Comparison of ENCODE assay signal across 20 cellular contexts in genomic region chr13:84821261-84821660, GRCh38.
DNase-seq lines count a peak whose midpoint lies in the region; ATAC-seq and TF ChIP-seq lines count a peak whose summit lies in the region.
"Had no signal": no experiment of that assay in that cellular context is flagged by ENCODE, and none has a peak within 500 bp of the region (broad histone marks: within the 10 kb centered on the region; RNA-seq: fewer than 3 reads in every experiment).

No MANE protein-coding gene starts in this region.

- no peaks in the 10 kb centered on the region for H3K36me3 ChIP-seq in SJCRH30
- H3K36me3 ChIP-seq: suprapubic skin, vagina had no signal

- H3K27me3 ChIP-seq in SJCRH30: no peaks in the 10 kb centered on the region
- H3K27me3 ChIP-seq: suprapubic skin, vagina had no signal

- H3K9me3 Mint-ChIP-seq in HFFc6 (peaks cover 10% of the 10 kb centered on the region), mesothelial cell of epicardium (peaks cover 12% of the 10 kb centered on the region), type B pancreatic cell (peaks cover 4% of the 10 kb centered on the region)
- H3K9me3 Mint-ChIP-seq: activated naive CD8-positive, alpha-beta T cell treated with anti-CD3 and anti-CD28 coated beads for 36 hours had no signal

- H3K4me1 Mint-ChIP-seq in HFFc6 (ENCODE audit: low read depth) (peaks cover 68% of the 10 kb centered on the region), mesothelial cell of epicardium (peaks cover 32% of the 10 kb centered on the region), type B pancreatic cell (ENCODE audit: unreplicated experiment) (peaks cover 19% of the 10 kb centered on the region)
- H3K4me1 Mint-ChIP-seq: activated B cell treated with CpG ODN at 0.5 μM for 24 hours; activated naive CD8-positive, alpha-beta T cell treated with anti-CD3 and anti-CD28 coated beads for 36 hours; stimulated activated memory B cell treated with anti-CD40 and anti-IgM and Interleukin-4, amounts not matched to agents 10 μg/mL and 1 μg/mL and 100 μg/mL, for 72 hours had no signal

- no peaks in the 10 kb centered on the region for H3K27me3 Mint-ChIP-seq in HFFc6 (ENCODE audit: insufficient read depth)
- H3K27me3 Mint-ChIP-seq in mesothelial cell of epicardium (ENCODE audit: low read depth): no peaks in the 10 kb centered on the region
- H3K27me3 Mint-ChIP-seq in type B pancreatic cell: no peaks in the 10 kb centered on the region
- H3K27me3 Mint-ChIP-seq: activated B cell treated with CpG ODN at 0.5 μM for 24 hours; activated naive CD8-positive, alpha-beta T cell treated with anti-CD3 and anti-CD28 coated beads for 36 hours; stimulated activated memory B cell treated with anti-CD40 and anti-IgM and Interleukin-4, amounts not matched to agents 10 μg/mL and 1 μg/mL and 100 μg/mL, for 72 hours had no signal

- DNase-seq in DMS 273 (lab: John Stamatoyannopoulos, UW; ENCODE audit: unreplicated experiment) (peak; percentile 64), HFFc6 (peak; percentile 16), SJCRH30 (peak; percentile 39 to 71), mesothelial cell of epicardium (ENCODE audit: low spot score in 2 of 2, unreplicated experiment in 2 of 2) (no peak), type B pancreatic cell (ENCODE audit: extremely low spot score, unreplicated experiment) (no peak), NCI-H2029 (lab: John Stamatoyannopoulos, UW) (no peak)
- DNase-seq: activated B cell treated with CpG ODN at 0.5 μM for 24 hours; activated CD4-positive, alpha-beta T cell treated with anti-CD3 and anti-CD28 coated beads, Interleukin-2, amount 50 U/mL, for 48 hours; activated CD8-positive, alpha-beta memory T cell treated with anti-CD3 and anti-CD28 coated beads, Interleukin-2, amount 50 U/mL, for 48 hours; activated naive CD8-positive, alpha-beta T cell treated with anti-CD3 and anti-CD28 coated beads for 36 hours; DMS79 treated with DMSO at 0.1 percent for 48 hours; mucosa of descending colon; NCI-H1694; small intestine; T-helper 9 cell had no signal

- H3K4me3 Mint-ChIP-seq in HFFc6 (peak overlapping the region; percentile 88), mesothelial cell of epicardium (no peak overlapping the region), type B pancreatic cell (no peak overlapping the region)
- H3K4me3 Mint-ChIP-seq: activated B cell treated with CpG ODN at 0.5 μM for 24 hours; activated naive CD8-positive, alpha-beta T cell treated with anti-CD3 and anti-CD28 coated beads for 36 hours; stimulated activated memory B cell treated with anti-CD40 and anti-IgM and Interleukin-4, amounts not matched to agents 10 μg/mL and 1 μg/mL and 100 μg/mL, for 72 hours had no signal

- peaks cover 28% of the 10 kb centered on the region for H3K36me3 Mint-ChIP-seq in HFFc6 (ENCODE audit: low read depth)
- no peaks in the 10 kb centered on the region for H3K36me3 Mint-ChIP-seq in mesothelial cell of epicardium
- no peaks in the 10 kb centered on the region for H3K36me3 Mint-ChIP-seq in type B pancreatic cell
- H3K36me3 Mint-ChIP-seq: activated naive CD8-positive, alpha-beta T cell treated with anti-CD3 and anti-CD28 coated beads for 36 hours; stimulated activated memory B cell treated with anti-CD40 and anti-IgM and Interleukin-4, amounts not matched to agents 10 μg/mL and 1 μg/mL and 100 μg/mL, for 72 hours had no signal

- H3K27ac ChIP-seq in SJCRH30: no peak overlapping the region
- H3K27ac ChIP-seq: suprapubic skin, vagina had no signal

- H3K4me3 ChIP-seq in SJCRH30: no peak overlapping the region
- H3K4me3 ChIP-seq: mucosa of descending colon, suprapubic skin, vagina had no signal

- peaks cover 12% of the 10 kb centered on the region for H3K4me1 ChIP-seq in SJCRH30
- H3K4me1 ChIP-seq: suprapubic skin, vagina had no signal

- no peaks in the 10 kb centered on the region for H3K9me3 ChIP-seq in SJCRH30 (replicated peaks)
- H3K9me3 ChIP-seq: mucosa of descending colon, vagina had no signal

- H3K27ac Mint-ChIP-seq in HFFc6 (peak overlapping the region; percentile 66), mesothelial cell of epicardium (peak overlapping the region; percentile 3), type B pancreatic cell (no peak overlapping the region)
- H3K27ac Mint-ChIP-seq: activated B cell treated with CpG ODN at 0.5 μM for 24 hours; activated naive CD8-positive, alpha-beta T cell treated with anti-CD3 and anti-CD28 coated beads for 36 hours; activated T-helper 2 cell treated with anti-CD3 and anti-CD28 coated beads, Interferon-gamma antibody, Interleukin-2, Interleukin-4, amounts not matched to agents 10 μg/mL and 5 μg/mL and 100 μg/mL, durations not matched to agents 14 hours and 24 hours and 36 hours; stimulated activated memory B cell treated with anti-CD40 and anti-IgM and Interleukin-4, amounts not matched to agents 10 μg/mL and 1 μg/mL and 100 μg/mL, for 72 hours had no signal

- ATAC-seq in HG03442 (IDR thresholded peaks at IDR 0.05; ENCODE audit: unreplicated experiment): no peak
- ATAC-seq: mucosa of descending colon; stimulated activated memory B cell treated with anti-CD40 and anti-IgM and Interleukin-4, amounts not matched to agents 10 μg/mL and 1 μg/mL and 100 μg/mL, for 72 hours had no signal

- TF ChIP-seq CTCF in HFFc6 (IDR thresholded peaks at IDR 0.05) (no peak), mesothelial cell of epicardium (IDR thresholded peaks at IDR 0.05; ENCODE audit: unreplicated experiment) (no peak), type B pancreatic cell (conservative IDR thresholded peaks at IDR 0.05) (no peak)

Comparison
In these comparisons a context has a peak if more than half of its experiments do, and no peak if none do; other contexts are left out.
1. DNase-seq: peak in DMS 273 (single experiment), HFFc6 (single experiment) and SJCRH30 (2 of 2); none in mesothelial cell of epicardium (0 of 2), type B pancreatic cell (single experiment) and NCI-H2029 (single experiment).